ENCODE assay signal across 11 cellular contexts in genomic region chr2:209463226-209463625, GRCh38. TPM values are rescaled to one million over a fixed set of nuclear protein-coding genes. Genes with fewer than 3 reads are reported as not detected.
DNase-seq lines count a peak whose midpoint lies in the region; ATAC-seq and TF ChIP-seq lines count a peak whose summit lies in the region.
"Had no signal": no experiment of that assay in that cellular context is flagged by ENCODE, and none has a peak within 500 bp of the region (broad histone marks: within the 10 kb centered on the region; RNA-seq: fewer than 3 reads in every experiment).

No MANE protein-coding gene starts in this region.

- no peak for TF ChIP-seq POLR2A in NB4 (IDR thresholded peaks at IDR 0.05; ENCODE audit: extremely low read depth, insufficient read length)

- H3K9me3 Mint-ChIP-seq in endothelial cell (ENCODE audit: unreplicated experiment): no peaks in the 10 kb centered on the region
- no peaks in the 10 kb centered on the region for H3K9me3 Mint-ChIP-seq in type B pancreatic cell

- H3K27me3 Mint-ChIP-seq in endothelial cell (ENCODE audit: unreplicated experiment) (peaks cover 2% of the 10 kb centered on the region), type B pancreatic cell (no peaks in the 10 kb centered on the region)

- intact Hi-C loops in left ventricle myocardium inferior (cut with micrococcal nuclease) (no loop called here), right cardiac atrium (cut with DNase I) (no loop called here)

- H3K9me3 ChIP-seq in left ventricle myocardium inferior (replicated peaks) (peaks cover 8% of the 10 kb centered on the region), right cardiac atrium (ENCODE audit: control insufficient read depth, low read length) (no peaks in the 10 kb centered on the region)
- H3K9me3 ChIP-seq: neutrophil had no signal

- 53% methylated on average over 1 of the region's 1 CpG for WGBS in right cardiac atrium

- H3K27ac ChIP-seq in left ventricle myocardium inferior (replicated peaks): no peak overlapping the region
- no peak overlapping the region for H3K27ac ChIP-seq in right cardiac atrium (ENCODE audit: low read length)
- H3K27ac ChIP-seq: neutrophil had no signal

- peak; percentile 48 for TF ChIP-seq CTCF in left ventricle myocardium inferior (IDR thresholded peaks at IDR 0.05; ENCODE audit: borderline replicate concordance)
- TF ChIP-seq CTCF in NB4 (IDR thresholded peaks at IDR 0.05; ENCODE audit: low read depth, low read length): peak; percentile 36
- TF ChIP-seq CTCF in endothelial cell (IDR thresholded peaks at IDR 0.05; ENCODE audit: unreplicated experiment): peak; percentile 37
- peak; percentile 62 for TF ChIP-seq CTCF in type B pancreatic cell (conservative IDR thresholded peaks at IDR 0.05)

- H3K4me3 Mint-ChIP-seq in endothelial cell (ENCODE audit: unreplicated experiment) (no peak overlapping the region), type B pancreatic cell (no peak overlapping the region)

- H3K36me3 ChIP-seq in left ventricle myocardium inferior: no peaks in the 10 kb centered on the region
- H3K36me3 ChIP-seq: neutrophil had no signal

- H3K27ac Mint-ChIP-seq in endothelial cell (ENCODE audit: unreplicated experiment): no peak overlapping the region
- H3K27ac Mint-ChIP-seq in type B pancreatic cell: no peak overlapping the region

- no peaks in the 10 kb centered on the region for H3K4me1 Mint-ChIP-seq in endothelial cell (ENCODE audit: unreplicated experiment)
- H3K4me1 Mint-ChIP-seq in type B pancreatic cell (ENCODE audit: unreplicated experiment): no peaks in the 10 kb centered on the region

- ATAC-seq in right cardiac atrium: no peak

- no peaks in the 10 kb centered on the region for H3K36me3 Mint-ChIP-seq in endothelial cell (ENCODE audit: low read depth, unreplicated experiment)
- no peaks in the 10 kb centered on the region for H3K36me3 Mint-ChIP-seq in type B pancreatic cell

- H3K4me1 ChIP-seq in left ventricle myocardium inferior: peaks cover 14% of the 10 kb centered on the region
- H3K4me1 ChIP-seq in right cardiac atrium (ENCODE audit: control insufficient read depth, insufficient read depth, low read length): no peaks in the 10 kb centered on the region

- H3K27me3 ChIP-seq in left ventricle myocardium inferior (ENCODE audit: low read depth) (no peaks in the 10 kb centered on the region), right cardiac atrium (ENCODE audit: control insufficient read depth, insufficient read depth) (no peaks in the 10 kb centered on the region)
- H3K27me3 ChIP-seq: neutrophil had no signal

- DNase-seq in left ventricle myocardium inferior (no peak), right cardiac atrium (no peak), NB4 (ENCODE audit: low read depth) (peak; percentile 36), endothelial cell (ENCODE audit: low spot score) (no peak), type B pancreatic cell (ENCODE audit: extremely low spot score, unreplicated experiment) (no peak), mesenteric fat pad (ENCODE audit: low spot score) (no peak), NCI-H748 treated with DMSO at 0.1 percent for 48 hours (lab: John Stamatoyannopoulos, UW) (no peak), inferior parietal cortex (ENCODE audit: extremely low spot score) (no peak)
- DNase-seq: activated CD8-positive, alpha-beta memory T cell treated with anti-CD3 and anti-CD28 coated beads for 24 hours; stimulated activated naive CD4-positive, alpha-beta T cell treated with Interleukin-2 at 50 U/mL for 16 hours had no signal

- H3K4me3 ChIP-seq in left ventricle myocardium inferior (no peak overlapping the region), right cardiac atrium (ENCODE audit: low read length) (no peak overlapping the region), NB4 (ENCODE audit: low read depth, low read length) (no peak overlapping the region)

RNA-seq across cellular contexts. Expression of gene MAP2, which starts 39.4 kb away (rescaled TPM):
- total RNA-seq in left ventricle myocardium inferior (6.2 TPM), right cardiac atrium (1 to 10 TPM; 2.8 to 6.2 (median 4.2) TPM), endothelial cell (ENCODE audit: unreplicated experiment) (2.1 TPM), type B pancreatic cell (ENCODE audit: low replicate concordance) (18.2 and 37.5 TPM in 2 replicates), mesenteric fat pad (3.4 TPM)
- 2.9 TPM for polyA plus RNA-seq in right cardiac atrium
